9 cellular contexts compared by ENCODE assay signal in the genomic region with DNA sequence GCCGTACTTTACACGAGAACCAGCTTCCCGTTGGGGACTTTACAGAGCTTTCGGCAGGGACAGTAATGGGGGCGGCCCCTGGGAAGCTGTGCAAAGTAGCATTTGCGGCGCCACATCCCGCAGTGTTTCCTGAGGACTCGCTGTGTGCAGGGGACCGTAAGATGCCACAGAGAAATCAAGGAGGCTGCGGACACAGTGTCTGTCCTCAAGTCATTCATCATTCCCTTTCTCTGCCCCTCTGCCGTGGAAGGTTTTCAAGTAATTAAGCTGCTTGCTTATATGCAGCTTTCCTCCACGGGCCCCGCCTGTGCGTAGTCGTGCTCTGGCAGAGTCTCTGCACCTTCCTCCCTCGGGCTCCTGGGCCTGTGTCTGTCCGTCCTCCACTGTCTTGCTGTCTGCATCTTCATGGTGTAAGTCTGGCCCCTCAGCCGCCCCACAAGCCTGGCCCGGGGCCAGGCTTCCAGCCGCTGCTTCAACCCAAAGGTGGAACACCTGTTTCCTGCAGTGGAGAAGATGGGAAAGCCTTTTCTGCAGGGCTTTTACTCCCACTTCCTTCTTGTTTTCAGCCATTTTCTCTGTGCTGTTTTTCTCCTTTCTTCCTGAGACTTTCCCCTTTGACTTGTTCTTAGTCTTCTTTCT.
A peak's percentile ranks its signal among the peaks of the same experiment; 100 is the strongest.
DNase-seq lines count a peak whose midpoint lies in the region; ATAC-seq and TF ChIP-seq lines count a peak whose summit lies in the region.
"Had no signal": no experiment of that assay in that cellular context is flagged by ENCODE, and none has a peak within 500 bp of the region (broad histone marks: within the 10 kb centered on the region; RNA-seq: fewer than 3 reads in every experiment).

No MANE protein-coding gene starts in this region.

- H3K14ac ChIP-seq in IMR-90 (replicated peaks; ENCODE audit: low read depth, low read length), result no peak overlapping the region; the same call in 1 of the 2 replicates

- no peaks in the 10 kb centered on the region for H4K20me1 ChIP-seq in IMR-90 (ENCODE audit: insufficient read depth, low read length)

- H3K4me1 Mint-ChIP-seq in CD8-positive, alpha-beta memory T cell, result peaks cover 19 to 51% (median 33%) of the 10 kb centered on the region in 3 donors
- H3K4me1 Mint-ChIP-seq in natural killer cell, result peaks cover 13 to 24% of the 10 kb centered on the region in 2 donors

- peak overlapping the region; percentile 73; the same call in 1 of the 2 replicates for H2AK5ac ChIP-seq in IMR-90 (ENCODE audit: low read depth, low read length)

- H3K4me3 ChIP-seq in CD8-positive, alpha-beta memory T cell (ENCODE audit: low read length), result peak overlapping the region; percentile 29
- H3K4me3 ChIP-seq in IMR-90 (ENCODE audit: insufficient read depth, low read depth, low read length), result no peak overlapping the region

- no peaks in the 10 kb centered on the region for H3K36me3 ChIP-seq in CD8-positive, alpha-beta memory T cell (ENCODE audit: insufficient read depth, low read length)
- H3K36me3 ChIP-seq in IMR-90 (ENCODE audit: control insufficient read depth, insufficient read depth, low read length), result peaks cover 8% of the 10 kb centered on the region

- H3K36me3 Mint-ChIP-seq in CD8-positive, alpha-beta memory T cell, result peaks cover 16 to 59% (median 29%) of the 10 kb centered on the region in 3 donors
- H3K36me3 Mint-ChIP-seq in natural killer cell, result peaks cover 10% of the 10 kb centered on the region

- H3K27me3 ChIP-seq in CD8-positive, alpha-beta memory T cell (ENCODE audit: insufficient read depth, low read length, poor library complexity, severe bottlenecking), result no peaks in the 10 kb centered on the region
- no peaks in the 10 kb centered on the region for H3K27me3 ChIP-seq in IMR-90 (ENCODE audit: control insufficient read depth, insufficient read depth, low read length)

- no peak overlapping the region for H3K4me2 ChIP-seq in IMR-90 (ENCODE audit: low read depth, low read length)

- peak overlapping the region; percentile 19 for H2BK5ac ChIP-seq in IMR-90 (ENCODE audit: low read depth, low read length, poor library complexity, severe bottlenecking)

- H3K27ac Mint-ChIP-seq in CD8-positive, alpha-beta memory T cell, result peak overlapping the region; percentile 37 to 92 (median 85)
- H3K27ac Mint-ChIP-seq in natural killer cell, result peak overlapping the region; percentile 52 to 54

- H3K9me3 ChIP-seq in CD8-positive, alpha-beta memory T cell (ENCODE audit: low read length), result no peaks in the 10 kb centered on the region
- H3K9me3 ChIP-seq in IMR-90 (ENCODE audit: control insufficient read depth, insufficient read depth, low read length), result no peaks in the 10 kb centered on the region

- H3K27me3 Mint-ChIP-seq in CD8-positive, alpha-beta memory T cell, result peaks cover 0 to 2% of the 10 kb centered on the region in 2 donors
- no peaks in the 10 kb centered on the region for H3K27me3 Mint-ChIP-seq in natural killer cell (ENCODE audit: low read depth in 2 of 2)

- in situ Hi-C loops in IMR-90 (cut with MboI; ENCODE audit: low sequenced_read_pairs), result no loop called here

- peak overlapping the region in 6 of 7 donors; percentile 6 to 74 (median 66) for H3K4me3 Mint-ChIP-seq in CD8-positive, alpha-beta memory T cell
- peak overlapping the region; percentile 37 for H3K4me3 Mint-ChIP-seq in natural killer cell

- TF ChIP-seq CTCF in IMR-90 (conservative IDR thresholded peaks at IDR 0.05; ENCODE audit: low read depth, low read length), result no peak
- no peak for TF ChIP-seq CTCF in VCaP (conservative IDR thresholded peaks at IDR 0.05)
- TF ChIP-seq CTCF in natural killer cell (IDR thresholded peaks at IDR 0.05), result no peak

- H4K8ac ChIP-seq in IMR-90 (ENCODE audit: low read depth in 2 of 2, low read length in 2 of 2), result peak overlapping the region; percentile 65 to 79; a peak in 3 of 4 replicates

- peak overlapping the region; percentile 64 for H3K4ac ChIP-seq in IMR-90 (ENCODE audit: low read depth, low read length)

- H4K5ac ChIP-seq in IMR-90 (ENCODE audit: low read depth, low read length), result peak overlapping the region; percentile 91; the same call in 1 of the 2 replicates

- H3K18ac ChIP-seq in IMR-90 (ENCODE audit: low read depth, low read length), result no peak overlapping the region

- H2BK120ac ChIP-seq in IMR-90 (ENCODE audit: low read depth, low read length), result peak overlapping the region; percentile 59

- H3K27ac ChIP-seq in CD8-positive, alpha-beta memory T cell (ENCODE audit: low read depth, low read length), result no peak overlapping the region
- H3K27ac ChIP-seq in IMR-90 (ENCODE audit: insufficient read depth, low read length) (no peak overlapping the region), VCaP (peak overlapping the region; percentile 58; the same call in 1 of the 2 replicates)

- dilution Hi-C loops in IMR-90 (cut with HindIII; ENCODE audit: low sequenced_read_pairs, unreplicated experiment), result no loop called here

- no peak for TF ChIP-seq POLR2A in IMR-90 (IDR thresholded peaks at IDR 0.05; ENCODE audit: low read depth, low read length)

- H3K9ac ChIP-seq in IMR-90 (ENCODE audit: low read depth, low read length), result no peak overlapping the region

- H2AK9ac ChIP-seq in IMR-90 (replicated peaks; ENCODE audit: low read depth, low read length, poor library complexity), result no peak overlapping the region

- H3K56ac ChIP-seq in IMR-90 (ENCODE audit: extremely low read depth, insufficient read depth, low read length), result no peak overlapping the region

- peak overlapping the region; percentile 86 for H4K91ac ChIP-seq in IMR-90 (ENCODE audit: insufficient read depth, low read depth, low read length)

- H3K9me3 Mint-ChIP-seq in CD8-positive, alpha-beta memory T cell, result no peaks in the 10 kb centered on the region
- H3K9me3 Mint-ChIP-seq in natural killer cell, result no peaks in the 10 kb centered on the region

- 89% methylated on average over 17 of the region's 21 CpGs; no CpG with 5 or more reads in 1 of the 2 experiments for WGBS in IMR-90 (ENCODE audit: extremely low coverage in 2 of 2, insufficient read length in 1 of 2), 2 experiments

- CTCF ChIA-PET in CD8-positive, alpha-beta memory T cell (lab: Charles Lee), result interaction anchor here (1.2 kb wide), 1 partner anchor 8 kb away, joined by 4 read pairs; no protein-coding TSS in a partner anchor
- CTCF ChIA-PET in IMR-90 (lab: Yijun Ruan, JAX), result no interaction called here

- no peak overlapping the region for H2AFZ ChIP-seq in IMR-90 (replicated peaks; ENCODE audit: low read length, poor library complexity)

- ATAC-seq in IMR-90 (ENCODE audit: low read depth) (no peak), natural killer cell (no peak), GM19351 (IDR thresholded peaks at IDR 0.05; ENCODE audit: unreplicated experiment) (no peak)

- peaks cover 19% of the 10 kb centered on the region for H3K9me1 ChIP-seq in IMR-90 (ENCODE audit: insufficient read depth, low read length)

- H2BK20ac ChIP-seq in IMR-90 (ENCODE audit: low read depth, low read length), result peak overlapping the region; percentile 53

- POLR2A ChIA-PET in CD8-positive, alpha-beta memory T cell (lab: Charles Lee), result interaction anchor here (0.9 kb wide), 1 partner anchor 9 kb away, joined by 4 read pairs; no protein-coding TSS in a partner anchor
- POLR2A ChIA-PET in IMR-90 (lab: Charles Lee; ENCODE audit: unreplicated experiment), result no interaction called here

- intact Hi-C loops in IMR-90 (cut with micrococcal nuclease), result no loop called here
- intact Hi-C loops in natural killer cell (cut with micrococcal nuclease), result no loop called here

- H3K4me1 ChIP-seq in CD8-positive, alpha-beta memory T cell (ENCODE audit: insufficient read depth, low read length), result peaks cover 38% of the 10 kb centered on the region
- H3K4me1 ChIP-seq in IMR-90 (ENCODE audit: control insufficient read depth, insufficient read depth, low read length), result peaks cover 23% of the 10 kb centered on the region

- peak overlapping the region; percentile 7; the same call in 1 of the 2 replicates for H3K23ac ChIP-seq in IMR-90 (ENCODE audit: low read depth, low read length)

- TF ChIP-seq RAD21 in IMR-90 (IDR thresholded peaks at IDR 0.05; ENCODE audit: low read length), result no peak

- DNase-seq in CD8-positive, alpha-beta memory T cell, result peak in 1 of 5 donors; percentile 34
- no peak for DNase-seq in IMR-90
- no peak for DNase-seq in natural killer cell
- DNase-seq in retina, result no peak
- DNase-seq in HuH-7.5 (ENCODE audit: low spot score), result no peak
- no peak for DNase-seq in hypothalamus (lab: John Stamatoyannopoulos, UW)
- DNase-seq: stimulated activated CD4-positive, alpha-beta T cell treated with anti-CD3 and anti-CD28 coated beads, Interleukin-4, amount 100 ng/mL, for 24 hours had no signal

- no TSS peak for BruUV-seq in IMR-90 (replicated peaks; lab: Mats Ljungman, UMichigan)

- H2BK15ac ChIP-seq in IMR-90 (ENCODE audit: low read depth, low read length), result peak overlapping the region; percentile 78; the same call in 2 of the 3 replicates

- H3K79me1 ChIP-seq in IMR-90 (ENCODE audit: low read depth in 1 of 2, low read length in 2 of 2), result peaks cover 9 to 73% of the 10 kb centered on the region in 2 experiments; a peak in 3 of 4 replicates

TF ChIP-seq in IMR-90, 13 proteins besides CTCF, POLR2A, EP300 and RAD21 (continues in another document):
- TF ChIP-seq BHLHE40 (IDR thresholded peaks at IDR 0.05; ENCODE audit: low read depth, low read length), result no peak
- no peak for TF ChIP-seq ELK1 (IDR thresholded peaks at IDR 0.05; ENCODE audit: borderline replicate concordance, low read depth, low read length)
- TF ChIP-seq NFE2L2 (IDR thresholded peaks at IDR 0.05; ENCODE audit: low read depth, low read length), result no peak
- no peak for TF ChIP-seq MAFK (IDR thresholded peaks at IDR 0.05; ENCODE audit: low read depth, low read length)
- TF ChIP-seq FOS (IDR thresholded peaks at IDR 0.05; ENCODE audit: low read depth, low read length), result no peak
- TF ChIP-seq RFX5 (IDR thresholded peaks at IDR 0.05; ENCODE audit: low read depth, low read length), result no peak
- no peak for TF ChIP-seq MAZ (IDR thresholded peaks at IDR 0.05; ENCODE audit: borderline replicate concordance, low read depth, low read length)
- no peak for TF ChIP-seq CHD1 (IDR thresholded peaks at IDR 0.05; ENCODE audit: low read depth, low read length)
